In genomic region chr7:18320971-18321567, GRCh38 we compare ENCODE assay signal across 1 cellular context.
TF ChIP-seq lines count a peak whose summit lies in the region.

No MANE protein-coding gene starts in this region.

TF ChIP-seq in H1, 55 proteins besides CTCF, POLR2A, EP300 and RAD21 (continued from another document):
- TF ChIP-seq ZNF274 (IDR thresholded peaks at IDR 0.05; ENCODE audit: borderline replicate concordance, extremely low read depth, low read length) (no peak), SP4 (IDR thresholded peaks at IDR 0.05; ENCODE audit: low read length) (no peak), ATF3 (IDR thresholded peaks at IDR 0.05; ENCODE audit: insufficient read depth, low read depth, low read length) (no peak), KDM4A (IDR thresholded peaks at IDR 0.05; ENCODE audit: low read depth, low read length, severe bottlenecking) (no peak), BRCA1 (IDR thresholded peaks at IDR 0.05; ENCODE audit: low read depth, low read length) (no peak), EZH2 (IDR thresholded peaks at IDR 0.05; ENCODE audit: low read depth, low read length, severe bottlenecking) (no peak), BACH1 (IDR thresholded peaks at IDR 0.05; ENCODE audit: low read length) (no peak)
